In the genomic region with DNA sequence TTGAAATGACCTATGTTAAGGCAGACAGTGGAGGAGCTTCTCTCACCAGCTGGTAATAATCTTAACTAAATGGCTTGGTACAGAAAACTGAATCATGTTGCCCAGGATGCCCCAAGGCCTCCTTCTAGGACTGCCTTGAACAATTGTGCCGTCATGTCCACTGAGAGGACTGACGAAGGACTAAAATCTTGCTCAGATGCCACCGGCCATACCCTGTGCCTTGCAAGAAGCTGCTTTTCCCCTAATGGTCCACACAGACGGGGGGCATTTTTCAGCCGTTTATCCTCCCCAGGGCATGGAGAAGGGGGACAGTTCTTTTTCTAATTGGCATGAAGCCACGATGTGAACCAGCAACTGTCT, we compare ENCODE assay signal across 15 cellular contexts. TPM values are rescaled to one million over a fixed set of nuclear protein-coding genes. Genes with fewer than 3 reads are reported as not detected.
"Had no signal": no experiment of that assay in that cellular context is flagged by ENCODE, and none has a peak within 500 bp of the region (broad histone marks: within the 10 kb centered on the region; RNA-seq: fewer than 3 reads in every experiment).

No MANE protein-coding gene starts in this region.

- H3K9me3 ChIP-seq: lower lobe of right lung had no signal

- H3K27ac Mint-ChIP-seq: activated CD8-positive, alpha-beta memory T cell treated with anti-CD3 and anti-CD28 coated beads, Interleukin-2, amount 10 ng/mL, durations not matched to agents 7 days and 5 days; stimulated activated effector memory CD8-positive, alpha-beta T cell treated with anti-CD3 and anti-CD28 coated beads, Interleukin-12 subunit alpha, Interleukin-12 subunit beta, amount 100 ng/mL, for 72 hours had no signal

- ATAC-seq: activated CD8-positive, alpha-beta memory T cell treated with anti-CD3 and anti-CD28 coated beads, Interleukin-2, amount 10 ng/mL, durations not matched to agents 7 days and 5 days; activated T-cell treated with anti-CD3 and anti-CD28 coated beads, Interleukin-2, amount 50 U/mL, for 4 hours; lower lobe of right lung; naive thymus-derived CD4-positive, alpha-beta T cell; right cardiac atrium; stimulated activated effector memory CD8-positive, alpha-beta T cell treated with anti-CD3 and anti-CD28 coated beads, Interleukin-12 subunit alpha, Interleukin-12 subunit beta, amount 100 ng/mL, for 72 hours had no signal

- H3K9me3 Mint-ChIP-seq: activated T-cell treated with anti-CD3 and anti-CD28 coated beads, Interleukin-2, amount 50 U/mL, for 4 hours; brain; central memory CD8-positive, alpha-beta T cell had no signal

- H3K27me3 ChIP-seq: tibial nerve had no signal

- H3K27me3 Mint-ChIP-seq: activated CD8-positive, alpha-beta memory T cell treated with anti-CD3 and anti-CD28 coated beads, Interleukin-2, amount 10 ng/mL, durations not matched to agents 7 days and 5 days; central memory CD8-positive, alpha-beta T cell had no signal

- H3K36me3 ChIP-seq: lower lobe of right lung, tibial nerve had no signal

- H3K4me3 Mint-ChIP-seq: activated CD8-positive, alpha-beta memory T cell treated with anti-CD3 and anti-CD28 coated beads, Interleukin-2, amount 10 ng/mL, durations not matched to agents 7 days and 5 days; activated T-cell treated with anti-CD3 and anti-CD28 coated beads, Interleukin-2, amount 50 U/mL, for 4 hours; brain; central memory CD8-positive, alpha-beta T cell had no signal

- H3K27ac ChIP-seq: lower lobe of right lung, tibial nerve had no signal

- H3K4me2 ChIP-seq: smooth muscle cell had no signal

- H3K36me3 Mint-ChIP-seq: brain; naive thymus-derived CD4-positive, alpha-beta T cell; stimulated activated effector memory CD8-positive, alpha-beta T cell treated with anti-CD3 and anti-CD28 coated beads, Interleukin-12 subunit alpha, Interleukin-12 subunit beta, amount 100 ng/mL, for 72 hours had no signal

- H3K4me3 ChIP-seq: lower lobe of right lung, smooth muscle cell, tibial nerve had no signal

- DNase-seq: activated CD4-positive, alpha-beta T cell treated with anti-CD3 and anti-CD28 coated beads for 1 hour; activated CD4-positive, alpha-beta T cell treated with anti-CD3 and anti-CD28 coated beads, Interleukin-2, amount 50 U/mL, for 48 hours; activated CD8-positive, alpha-beta memory T cell treated with anti-CD3 and anti-CD28 coated beads, Interleukin-2, amount 10 ng/mL, durations not matched to agents 7 days and 5 days; activated T-cell treated with anti-CD3 and anti-CD28 coated beads, Interleukin-2, amount 50 U/mL, for 4 hours; effector memory CD4-positive, alpha-beta T cell; hypothalamus; lower lobe of right lung; posterior cingulate gyrus; right cardiac atrium had no signal

RNA-seq across cellular contexts. Expression of gene CP, which starts 1.8 kb away (rescaled TPM):
- total RNA-seq: activated CD8-positive, alpha-beta memory T cell treated with anti-CD3 and anti-CD28 coated beads, Interleukin-2, amount 10 ng/mL, durations not matched to agents 7 days and 5 days had no signal
- polyA plus RNA-seq: smooth muscle cell had no signal
